20 cellular contexts compared by ENCODE assay signal in the genomic region with DNA sequence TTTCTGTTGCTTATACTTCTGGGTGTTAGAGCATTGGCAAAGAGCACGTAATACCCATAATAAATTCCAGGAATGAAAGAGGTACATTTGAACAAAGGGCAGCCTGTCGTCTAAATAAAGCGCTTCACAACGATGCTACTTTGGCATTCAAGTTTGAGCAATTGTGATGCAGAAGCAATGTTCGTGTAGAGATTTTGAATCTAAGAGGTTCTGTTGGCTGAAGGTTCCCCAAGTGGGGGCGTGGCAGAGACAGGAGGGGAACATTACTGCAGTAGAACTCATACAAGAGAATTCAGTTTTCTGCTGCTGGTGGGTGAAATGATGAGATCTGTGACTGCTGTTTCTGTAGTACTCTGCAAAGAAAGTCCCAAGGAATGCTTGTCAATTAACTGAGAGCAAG. TPM values are rescaled to one million over a fixed set of nuclear protein-coding genes. Genes with fewer than 3 reads are reported as not detected.
DNase-seq lines count a peak whose midpoint lies in the region; ATAC-seq and TF ChIP-seq lines count a peak whose summit lies in the region.
"Had no signal": no experiment of that assay in that cellular context is flagged by ENCODE, and none has a peak within 500 bp of the region (broad histone marks: within the 10 kb centered on the region; RNA-seq: fewer than 3 reads in every experiment).

No MANE protein-coding gene starts in this region.

- H3K27me3 ChIP-seq in Karpas-422 (ENCODE audit: low read length) (no peaks in the 10 kb centered on the region), layer of hippocampus (ENCODE audit: control insufficient read depth, insufficient read depth, low read length) (no peaks in the 10 kb centered on the region), gastrocnemius medialis (no peaks in the 10 kb centered on the region), body of pancreas (no peaks in the 10 kb centered on the region)
- H3K27me3 ChIP-seq: suprapubic skin had no signal

- H3K79me2 ChIP-seq in Karpas-422 (ENCODE audit: low read length) = peaks cover 15% of the 10 kb centered on the region

- no peak for DNase-seq in Karpas-422
- peak; percentile 50 for DNase-seq in astrocyte of the hippocampus (ENCODE audit: low read depth, low spot score)
- DNase-seq in gastrocnemius medialis = no peak
- DNase-seq in AG20443 (ENCODE audit: low spot score) = no peak
- DNase-seq in activated CD4-positive, alpha-beta T cell treated with anti-CD3 and anti-CD28 coated beads for 36 hours = no peak
- no peak for DNase-seq in body of pancreas
- no peak for DNase-seq in KBM-7
- DNase-seq: activated CD4-positive, alpha-beta T cell treated with anti-CD3 and anti-CD28 coated beads, Interleukin-2, amount 10 ng/mL, durations not matched to agents 7 days and 5 days; activated CD8-positive, alpha-beta memory T cell treated with anti-CD3 and anti-CD28 coated beads, Interleukin-2, amount 50 U/mL, for 48 hours; GDM1; natural killer cell; NCI-H1048; NCI-H2029 treated with DMSO at 0.1 percent for 48 hours; NCI-H526 had no signal

- H4K20me1 ChIP-seq in Karpas-422 (ENCODE audit: insufficient read depth, low read depth, low read length) = no peaks in the 10 kb centered on the region

- H3K4me1 Mint-ChIP-seq in activated CD4-positive, alpha-beta T cell treated with anti-CD3 and anti-CD28 coated beads for 36 hours = peaks cover 24% of the 10 kb centered on the region

- H3K36me3 Mint-ChIP-seq in activated CD4-positive, alpha-beta T cell treated with anti-CD3 and anti-CD28 coated beads for 36 hours (ENCODE audit: low read depth) = no peaks in the 10 kb centered on the region
- H3K36me3 Mint-ChIP-seq: natural killer cell had no signal

- no peak overlapping the region for H3K27ac Mint-ChIP-seq in activated CD4-positive, alpha-beta T cell treated with anti-CD3 and anti-CD28 coated beads for 36 hours
- H3K27ac Mint-ChIP-seq: activated CD4-positive, alpha-beta T cell treated with anti-CD3 and anti-CD28 coated beads, Interleukin-2, amount 10 ng/mL, durations not matched to agents 7 days and 5 days; natural killer cell had no signal

- no peak overlapping the region for H3K4me3 Mint-ChIP-seq in activated CD4-positive, alpha-beta T cell treated with anti-CD3 and anti-CD28 coated beads for 36 hours
- H3K4me3 Mint-ChIP-seq: activated CD4-positive, alpha-beta T cell treated with anti-CD3 and anti-CD28 coated beads, Interleukin-2, amount 10 ng/mL, durations not matched to agents 7 days and 5 days; natural killer cell had no signal

- ATAC-seq in gastrocnemius medialis (no peak), body of pancreas (no peak)
- ATAC-seq in activated CD4-positive, alpha-beta T cell treated with anti-CD3 and anti-CD28 coated beads for 36 hours = no peak
- ATAC-seq: GM12878, natural killer cell, SK-N-SH treated with all-trans-retinoic acid at 6 μM for 48 hours had no signal

- TF ChIP-seq POLR2A in gastrocnemius medialis (IDR thresholded peaks at IDR 0.05) (no peak), body of pancreas (IDR thresholded peaks at IDR 0.05) (no peak)

- H3K4me1 ChIP-seq in Karpas-422 (ENCODE audit: low read length) = peaks cover 37% of the 10 kb centered on the region
- H3K4me1 ChIP-seq in gastrocnemius medialis = peaks cover 39 to 47% of the 10 kb centered on the region in 2 donors
- no peaks in the 10 kb centered on the region for H3K4me1 ChIP-seq in body of pancreas

- intact Hi-C loops in gastrocnemius medialis (cut with DNase I; ENCODE audit: low total_unique reads) = no loop called here
- intact Hi-C loops in activated CD4-positive, alpha-beta T cell treated with anti-CD3 and anti-CD28 coated beads for 36 hours (cut with DNase I, micrococcal nuclease) = no loop called here
- intact Hi-C loops in body of pancreas (cut with DNase I) = no loop called here

- H3K36me3 ChIP-seq in Karpas-422 (ENCODE audit: insufficient read depth, low read length) = no peaks in the 10 kb centered on the region
- H3K36me3 ChIP-seq in gastrocnemius medialis = peaks cover 0 to 3% of the 10 kb centered on the region in 2 donors
- H3K36me3 ChIP-seq in body of pancreas (replicated peaks in 1 of 2; ENCODE audit: insufficient read depth in 1 of 2, low read depth in 2 of 2) = no peaks in the 10 kb centered on the region
- H3K36me3 ChIP-seq: BLaER1, suprapubic skin had no signal

- H3K27me3 Mint-ChIP-seq in activated CD4-positive, alpha-beta T cell treated with anti-CD3 and anti-CD28 coated beads for 36 hours = peaks cover 4% of the 10 kb centered on the region

- H3K9ac ChIP-seq in Karpas-422 (ENCODE audit: low read length) = no peak overlapping the region
- H3K9ac ChIP-seq: BLaER1, KMS-11 had no signal

- no peak for TF ChIP-seq CTCF in gastrocnemius medialis (IDR thresholded peaks at IDR 0.05 in 4 of 5, conservative IDR thresholded peaks at IDR 0.05 in 1 of 5)
- no peak for TF ChIP-seq CTCF in body of pancreas (IDR thresholded peaks at IDR 0.05)

- no peak overlapping the region for H2AFZ ChIP-seq in Karpas-422 (ENCODE audit: low read length)

- no peaks in the 10 kb centered on the region for H3K9me2 ChIP-seq in Karpas-422 (replicated peaks; ENCODE audit: insufficient read depth, low read length)

- peak overlapping the region; percentile 43 for H3K4me2 ChIP-seq in Karpas-422 (ENCODE audit: low read depth, low read length, poor library complexity, severe bottlenecking)
- H3K4me2 ChIP-seq: BLaER1, KMS-11 had no signal

- H3K9me3 ChIP-seq in Karpas-422 (ENCODE audit: low read length) (no peaks in the 10 kb centered on the region), gastrocnemius medialis (no peaks in the 10 kb centered on the region), body of pancreas (no peaks in the 10 kb centered on the region)
- H3K9me3 ChIP-seq: BLaER1, suprapubic skin had no signal

- CTCF ChIA-PET in activated CD4-positive, alpha-beta T cell treated with anti-CD3 and anti-CD28 coated beads for 36 hours (lab: Charles Lee) = no interaction called here

- 83 to 87% methylated on average over 6 of the region's 6 CpGs for WGBS in body of pancreas, 2 donors

- peak overlapping the region; percentile 49; the same call in 1 of the 2 replicates for H3K27ac ChIP-seq in Karpas-422 (ENCODE audit: low read length)
- H3K27ac ChIP-seq in layer of hippocampus (ENCODE audit: low read depth, low read length) = peak overlapping the region; percentile 13
- peak overlapping the region in 3 of 4 donors; percentile 16 to 59 (median 54) for H3K27ac ChIP-seq in gastrocnemius medialis
- no peak overlapping the region for H3K27ac ChIP-seq in body of pancreas
- H3K27ac ChIP-seq: BLaER1, KMS-11, suprapubic skin had no signal

- no peaks in the 10 kb centered on the region for H3K9me3 Mint-ChIP-seq in activated CD4-positive, alpha-beta T cell treated with anti-CD3 and anti-CD28 coated beads for 36 hours (ENCODE audit: low read depth)
- H3K9me3 Mint-ChIP-seq: activated CD4-positive, alpha-beta T cell treated with anti-CD3 and anti-CD28 coated beads, Interleukin-2, amount 10 ng/mL, durations not matched to agents 7 days and 5 days; natural killer cell had no signal

- H3K4me3 ChIP-seq in Karpas-422 (ENCODE audit: low read length) (no peak overlapping the region), gastrocnemius medialis (no peak overlapping the region), body of pancreas (no peak overlapping the region)
- H3K4me3 ChIP-seq: BLaER1, GM12878, suprapubic skin had no signal

- POLR2A ChIA-PET in activated CD4-positive, alpha-beta T cell treated with anti-CD3 and anti-CD28 coated beads for 36 hours (lab: Charles Lee) = no interaction called here

- in situ Hi-C loops in gastrocnemius medialis (cut with MboI; ENCODE audit: low sequenced_read_pairs in 4 of 4) = no loop called here
- in situ Hi-C loops in KBM-7 (cut with MboI; ENCODE audit: low pct_unique_long_range_greater_than_20kb, low sequenced_read_pairs) = no loop called here

RNA-seq across cellular contexts. Expression of gene ZNF532, which starts 27.9 kb away (rescaled TPM):
- 20.3 and 34.9 TPM in 2 replicates for total RNA-seq in Karpas-422 (2014; rRNA removed; shearing (Covaris generic); ENCODE audit: low replicate concordance)
- total RNA-seq in gastrocnemius medialis = 100 to 1,000 TPM in 1 of 4 donors, 10 to 100 TPM in 3; 54.7 to 124 (median 91.2) TPM
- total RNA-seq in activated CD4-positive, alpha-beta T cell treated with anti-CD3 and anti-CD28 coated beads for 36 hours = 10 to 100 TPM in 1 of 2 experiments, 1 to 10 TPM in 1; 7.7 to 11.3 TPM
- 10 to 100 TPM; 12.2 to 52.1 TPM for total RNA-seq in body of pancreas

Comparison
In these comparisons a context has a peak if more than half of its experiments do, and no peak if none do; other contexts are left out.
1. H3K27ac ChIP-seq: peak in Karpas-422 (single experiment), layer of hippocampus (single experiment) and gastrocnemius medialis (3 of 4); none in body of pancreas (0 of 4).